ENCODE assay signal across 8 cellular contexts in genomic region chr17:42964161-42964932, GRCh38. TPM values are rescaled to one million over a fixed set of nuclear protein-coding genes. Genes with fewer than 3 reads are reported as not detected.
DNase-seq lines count a peak whose midpoint lies in the region; ATAC-seq, FAIRE-seq and TF ChIP-seq lines count a peak whose summit lies in the region.

TSS of gene AARSD1 (minus strand) at chr17:42964454. CDS start at chr17:42964440, 14 bp downstream.

- peaks cover 41% of the 10 kb centered on the region for H3K36me3 ChIP-seq in K562 (ENCODE audit: control insufficient read depth, insufficient read depth, low read length)

- BruUV-seq in K562 (replicated peaks; lab: Mats Ljungman, UMichigan) = TSS peak; percentile 97

- H3K4me2 ChIP-seq in K562 (ENCODE audit: insufficient read depth, low read length) = peak within 1 kb of the TSS; percentile 98

- FAIRE-seq in TTC549 (lab: Jason Lieb, UNC) (peak; percentile 22), K562 (lab: Jason Lieb, UNC) (peak; percentile 99)

- no peaks in the 10 kb centered on the region for H4K20me1 ChIP-seq in K562 (replicated peaks; ENCODE audit: control insufficient read depth, insufficient read depth, low read length)

- intact Hi-C loops in K562 (cut with micrococcal nuclease) (loop anchor here (1.0 kb wide), 1 partner anchor 34 kb away; the partner anchor contains the start of gene RPL27), sciatic nerve (cut with DNase I) (no loop called here)

- H3K27me3 ChIP-seq in K562 (ENCODE audit: control insufficient read depth in 2 of 2, insufficient read depth in 2 of 2, low read length in 2 of 2) = no peaks in the 10 kb centered on the region

- H3K9me1 ChIP-seq in K562 (ENCODE audit: control insufficient read depth, insufficient read depth, low read length) = no peaks in the 10 kb centered on the region

- CTCF ChIA-PET in K562 (lab: Yijun Ruan, JAX; ENCODE audit: low intra/inter-chr PET ratio) = interaction anchor here (0.6 kb wide), 1 partner anchor 32 kb away, joined by 4 read pairs; no protein-coding TSS in a partner anchor

- WGBS in K562 (ENCODE audit: insufficient coverage, low coverage, missing lambda C conversion rate) = under 1% methylated on average over 43 of the region's 43 CpGs

- H3K79me2 ChIP-seq in K562 (ENCODE audit: control insufficient read depth, insufficient read depth, low read length) = peaks cover 43% of the 10 kb centered on the region

- TF ChIP-seq RAD21 in K562 (CRISPR knock-in tag; conservative IDR thresholded peaks at IDR 0.05 in 1 of 2, IDR thresholded peaks at IDR 0.05 in 1 of 2) = no peak

- in situ Hi-C loops in K562 (cut with MboI) = no loop called here

- peaks cover 3 to 10% of the 10 kb centered on the region in 2 experiments; a peak in 4 of 5 replicates for H3K4me1 ChIP-seq in K562 (replicated peaks in 1 of 2; ENCODE audit: control insufficient read depth in 2 of 2, insufficient read depth in 2 of 2, low read length in 2 of 2)

- H3K4me3 ChIP-seq in K562 = peak within 1 kb of the TSS; percentile 67

- H2AFZ ChIP-seq in K562 (ENCODE audit: low read depth, low read length) = peak within 1 kb of the TSS; percentile 97

- peak within 1 kb of the TSS; percentile 86 for H3K27ac ChIP-seq in K562 (ENCODE audit: extremely low read depth, low read depth, low read length)

- peak; percentile 96 for TF ChIP-seq POLR2A in GM15510 (IDR thresholded peaks at IDR 0.05; ENCODE audit: borderline replicate concordance, extremely low read depth, insufficient read length)
- peak; percentile 97 for TF ChIP-seq POLR2A in K562 (conservative IDR thresholded peaks at IDR 0.05)

- TF ChIP-seq CTCF in K562 (IDR thresholded peaks at IDR 0.05 in 2 of 3, conservative IDR thresholded peaks at IDR 0.05 in 1 of 3; ENCODE audit: insufficient read depth in 2 of 3, low read depth in 1 of 3, low read length in 3 of 3) = no peak

- DNase-seq in NCI-H2107 treated with DMSO at 0.1 percent for 48 hours (lab: John Stamatoyannopoulos, UW; ENCODE audit: unreplicated experiment) (peak; percentile 82), K562 (ENCODE audit: extremely low read depth in 1 of 4, low spot score in 3 of 4) (peak; percentile 79 to 97 (median 86)), iPS DF 4.7 (ENCODE audit: extremely low read depth, low spot score) (peak; percentile 82), sciatic nerve (ENCODE audit: low spot score) (peak; percentile 93), OCI-M2 (lab: John Stamatoyannopoulos, UW; ENCODE audit: unreplicated experiment) (no peak)

- POLR2A ChIA-PET in K562 (lab: Yijun Ruan, JAX) = interaction anchor here (0.5 to 2.6 kb wide), 9 partner anchors 10 to 292 kb away, joined by 3 to 9 read pairs (median 3); partner anchors contain the start of gene VPS25

- H3K9ac ChIP-seq in K562 (ENCODE audit: insufficient read depth in 1 of 2, low read depth in 2 of 2, low read length in 2 of 2) = peak within 1 kb of the TSS; percentile 94 to 95

- TF ChIP-seq EP300 in K562 (IDR thresholded peaks at IDR 0.05; ENCODE audit: low read length) = no peak

- ATAC-seq in HG03045 (IDR thresholded peaks at IDR 0.05; ENCODE audit: unreplicated experiment) (peak; percentile 81), K562 (peak; percentile 94), sciatic nerve (peak; percentile 98)

- H3K9me3 ChIP-seq in K562 (replicated peaks; ENCODE audit: control insufficient read depth, insufficient read depth, low read depth, low read length) = no peaks in the 10 kb centered on the region

TF ChIP-seq in K562, 482 proteins besides CTCF, POLR2A, EP300 and RAD21 (continues in another document):
- TF ChIP-seq SRSF1 (IDR thresholded peaks at IDR 0.05; ENCODE audit: low read depth, low read length) (no peak), TAL1 (IDR thresholded peaks at IDR 0.05) (no peak), PYGO2 (tag; IDR thresholded peaks at IDR 0.05) (no peak), ZNF263 (CRISPR knock-in tag; IDR thresholded peaks at IDR 0.05; ENCODE audit: borderline replicate concordance) (no peak), NR2F6 (CRISPR knock-in tag; IDR thresholded peaks at IDR 0.05) (no peak), CUX1 (CRISPR knock-in tag; IDR thresholded peaks at IDR 0.05) (no peak), ZHX1 (conservative IDR thresholded peaks at IDR 0.05; ENCODE audit: low read length) (no peak), NFRKB (IDR thresholded peaks at IDR 0.05; ENCODE audit: low read depth) (peak; percentile 79; the same call in 1 of the 2 replicates), GTF2F1 (IDR thresholded peaks at IDR 0.05; ENCODE audit: low read depth, low read length) (no peak), NELFE (IDR thresholded peaks at IDR 0.05; ENCODE audit: insufficient read depth, insufficient read length) (no peak), SUPT5H (IDR thresholded peaks at IDR 0.05) (peak; percentile 95)

RNA-seq across cellular contexts. Expression of gene AARSD1, which starts in this region (rescaled TPM):
- 277 and 420 TPM in 2 replicates for total RNA-seq in K562 (2011; cell fraction: chromatin; rRNA removed; ENCODE audit: low replicate concordance)
- 213 and 237 TPM in 2 replicates for total RNA-seq in K562 (2011; cell fraction: nucleolus; rRNA removed)
- total RNA-seq in K562 (2011; cell fraction: nucleoplasm; rRNA removed) = 221 and 229 TPM in 2 replicates
- total RNA-seq in K562 (2014; rRNA removed) (65.3 and 68.6 TPM in 2 replicates), K562 (2014; rRNA removed; fragmentation: Illumina TruSeq; extraction: Trizol) (57.8 and 61.9 TPM in 2 replicates), K562 (2015; rRNA removed; fragmentation: Illumina TruSeq; extraction: Trizol) (56.9 and 57.4 TPM in 2 replicates), K562 (2021) (56.8 and 60.7 TPM in 2 replicates), sciatic nerve (40.7 TPM)
- polyA plus RNA-seq in K562 (2011; rRNA removed) (58.1 and 98.5 TPM in 2 replicates), K562 (2014; fragmentation: Illumina TruSeq; extraction: Trizol) (67.8 and 75.1 TPM in 2 replicates), K562 (2014; fragmentation: Nextera tagmentation; extraction: Ambion mirVana) (10 to 100 TPM; 51.7 to 91.5 TPM), K562 (2014; rRNA removed) (96.2 and 97.9 TPM in 2 replicates)
- polyA plus RNA-seq in K562 (2011; cell fraction: cytosol; rRNA removed) = 45.3 and 56.2 TPM in 2 replicates
- 109 and 138 TPM in 2 replicates for polyA plus RNA-seq in K562 (2011; cell fraction: nucleus; rRNA removed)
- 59.7 and 71.1 TPM in 2 replicates for polyA plus RNA-seq in K562 (2012)
- polyA minus RNA-seq in K562 (2011; rRNA and poly(A)+ RNA removed) = 52.6 and 91.8 TPM in 2 replicates
- 19.5 and 27.7 TPM in 2 replicates for polyA minus RNA-seq in K562 (2011; cell fraction: cytosol; rRNA and poly(A)+ RNA removed)
- polyA minus RNA-seq in K562 (2011; cell fraction: nucleus; rRNA and poly(A)+ RNA removed) = 52.2 and 56.8 TPM in 2 replicates
